8 cellular contexts compared by ENCODE assay signal in genomic region chr9:131733601-131734061, GRCh38. TPM values are rescaled to one million over a fixed set of nuclear protein-coding genes. Genes with fewer than 3 reads are reported as not detected.
DNase-seq lines count a peak whose midpoint lies in the region; ATAC-seq, FAIRE-seq and TF ChIP-seq lines count a peak whose summit lies in the region.

No MANE protein-coding gene starts in this region.

- no peak for ATAC-seq in GM18867 (IDR thresholded peaks at IDR 0.05; ENCODE audit: unreplicated experiment)

- DNase-seq in GM19239 (ENCODE audit: insufficient read length, low spot score) = no peak
- DNase-seq in SIG-M5 (lab: John Stamatoyannopoulos, UW) = peak; percentile 49
- peak; percentile 96 for DNase-seq in astrocyte of the hippocampus (ENCODE audit: low read depth, low spot score)
- DNase-seq in keratinocyte (ENCODE audit: low read depth, low spot score) = peak; percentile 95
- DNase-seq in OCI-M2 (lab: John Stamatoyannopoulos, UW; ENCODE audit: unreplicated experiment) = no peak

- H3K27me3 ChIP-seq in ACC112 (ENCODE audit: insufficient read depth, low read length) (no peaks in the 10 kb centered on the region), keratinocyte (ENCODE audit: control insufficient read depth, extremely low read depth, insufficient read depth, low read length) (no peaks in the 10 kb centered on the region), subcutaneous abdominal adipose tissue (ENCODE audit: control insufficient read depth in 5 of 5, insufficient read depth in 4 of 5, low read length in 5 of 5) (no peaks in the 10 kb centered on the region)

- H3K27ac ChIP-seq in ACC112 (ENCODE audit: low read depth, low read length) = peak overlapping the region; percentile 94
- H3K27ac ChIP-seq in keratinocyte (ENCODE audit: control insufficient read depth, insufficient read depth, low read length) = peak overlapping the region; percentile 91
- peak overlapping the region; percentile 45 for H3K27ac ChIP-seq in subcutaneous abdominal adipose tissue (ENCODE audit: low read depth, low read length)

- H3K4me1 ChIP-seq in ACC112 (ENCODE audit: control insufficient read depth, insufficient read depth, low read length, unreplicated experiment) = peaks cover 61% of the 10 kb centered on the region
- peaks cover 65% of the 10 kb centered on the region for H3K4me1 ChIP-seq in keratinocyte (ENCODE audit: control insufficient read depth, extremely low read depth, insufficient read depth, low read length)
- peaks cover 17 to 80% (median 79%) of the 10 kb centered on the region in 5 donors for H3K4me1 ChIP-seq in subcutaneous abdominal adipose tissue (ENCODE audit: control insufficient read depth in 5 of 5, insufficient read depth in 5 of 5, low read length in 5 of 5)

- dilution Hi-C loops in keratinocyte (cut with MboI; ENCODE audit: extremely low pct_ligation_motif_present, low sequenced_read_pairs) = no loop called here

- H3K36me3 ChIP-seq in ACC112 (ENCODE audit: insufficient read depth, low read length) = no peaks in the 10 kb centered on the region
- H3K36me3 ChIP-seq in keratinocyte (ENCODE audit: control insufficient read depth in 2 of 2, extremely low read depth in 1 of 2, insufficient read depth in 2 of 2, low read length in 2 of 2) = peaks cover 0 to 8% of the 10 kb centered on the region in 2 experiments
- H3K36me3 ChIP-seq in subcutaneous abdominal adipose tissue (ENCODE audit: control insufficient read depth in 5 of 5, insufficient read depth in 5 of 5, low read length in 5 of 5) = peaks cover 0 to 5% (median 0%) of the 10 kb centered on the region in 5 donors

- peaks cover 53% of the 10 kb centered on the region for H3K79me2 ChIP-seq in ACC112 (ENCODE audit: control insufficient read depth, insufficient read depth, low read length, unreplicated experiment)
- peaks cover 57% of the 10 kb centered on the region for H3K79me2 ChIP-seq in keratinocyte (ENCODE audit: control insufficient read depth, insufficient read depth, low read length)

- peaks cover 16% of the 10 kb centered on the region for H3K9me1 ChIP-seq in keratinocyte (ENCODE audit: control insufficient read depth, extremely low read depth, insufficient read depth, low read length)

- H4K20me1 ChIP-seq in keratinocyte (ENCODE audit: control insufficient read depth, extremely low read depth, insufficient read depth, low read length) = peaks cover 21% of the 10 kb centered on the region

- H3K9me3 ChIP-seq in keratinocyte (ENCODE audit: control insufficient read depth, low read depth, low read length) (no peaks in the 10 kb centered on the region), subcutaneous abdominal adipose tissue (ENCODE audit: control insufficient read depth in 5 of 5, low read length in 5 of 5) (no peaks in the 10 kb centered on the region)

- H3K9ac ChIP-seq in keratinocyte (ENCODE audit: control insufficient read depth, extremely low read depth, insufficient read depth, low read length) (peak overlapping the region; percentile 61), subcutaneous abdominal adipose tissue (ENCODE audit: low read length in 5 of 5) (no peak overlapping the region)

- no peak for TF ChIP-seq CTCF in keratinocyte (optimal IDR thresholded peaks at IDR 0.05 in 1 of 3, IDR thresholded peaks at IDR 0.05 in 1 of 3, conservative IDR thresholded peaks at IDR 0.05 in 1 of 3; ENCODE audit: extremely low read depth in 1 of 3, insufficient read depth in 2 of 3, low read length in 3 of 3)

- FAIRE-seq in GM19239 (lab: Jason Lieb, UNC) = peak; percentile 26
- peak; percentile 68 for FAIRE-seq in keratinocyte (lab: Jason Lieb, UNC)

- peak overlapping the region; percentile 17 for H3K4me3 ChIP-seq in ACC112 (ENCODE audit: low read depth, low read length)
- H3K4me3 ChIP-seq in keratinocyte (ENCODE audit: control insufficient read depth in 2 of 3, extremely low read depth in 1 of 3, insufficient read depth in 2 of 3, low read depth in 1 of 3, low read length in 3 of 3) = peak overlapping the region in 2 of 3 experiments; percentile 33 to 46
- H3K4me3 ChIP-seq in subcutaneous abdominal adipose tissue (ENCODE audit: low read depth in 1 of 5, low read length in 5 of 5) = no peak overlapping the region

- H3K4me2 ChIP-seq in keratinocyte (ENCODE audit: control insufficient read depth, extremely low read depth, insufficient read depth, low read depth, low read length) = peak overlapping the region; percentile 74

- H2AFZ ChIP-seq in ACC112 (ENCODE audit: low read length, unreplicated experiment) = peak overlapping the region; percentile 57
- no peak overlapping the region for H2AFZ ChIP-seq in keratinocyte (ENCODE audit: control insufficient read depth, low read length)

RNA-seq across cellular contexts. Expression of gene RAPGEF1, which starts 6.2 kb away (rescaled TPM):
- 18.5 to 30.1 TPM (median 19.2 TPM) in 3 replicates for polyA plus RNA-seq in keratinocyte
- 12.1 TPM for polyA plus RNA-seq in keratinocyte (2011; ENCODE audit: low read depth)
- 19.0 and 25.8 TPM in 2 replicates for polyA plus RNA-seq in keratinocyte (2011; cell fraction: cytosol; rRNA removed)
- 29.1 and 30.6 TPM in 2 replicates for polyA plus RNA-seq in keratinocyte (2011; cell fraction: nucleus; rRNA removed)
- polyA plus RNA-seq in keratinocyte (2012; ENCODE audit: low replicate concordance) = 13.3 and 28.0 TPM in 2 replicates
- polyA minus RNA-seq in keratinocyte = 22.0 to 50.7 TPM (median 27.9 TPM) in 3 replicates
- polyA minus RNA-seq in keratinocyte (2011; cell fraction: cytosol; rRNA and poly(A)+ RNA removed) = 21.5 TPM
- 16.7 and 26.4 TPM in 2 replicates for polyA minus RNA-seq in keratinocyte (2011; cell fraction: nucleus; rRNA and poly(A)+ RNA removed)

Comparison
In these comparisons a context has a peak if more than half of its experiments do, and no peak if none do; other contexts are left out.
1. H3K4me3 ChIP-seq: peak in ACC112 (single experiment) and keratinocyte (2 of 3); none in subcutaneous abdominal adipose tissue (0 of 5).
2. DNase-seq: peak in SIG-M5 (single experiment), astrocyte of the hippocampus (single experiment) and keratinocyte (single experiment); none in GM19239 (single experiment) and OCI-M2 (single experiment).
3. Peak in every context shown above with its lines, with median percentiles within 50 percentile points of each other: H3K27ac ChIP-seq.